ENCODE assay signal across 14 cellular contexts in genomic region chr10:103593022-103593570, GRCh38.
A peak's percentile ranks its signal among the peaks of the same experiment; 100 is the strongest.
DNase-seq lines count a peak whose midpoint lies in the region; ATAC-seq, FAIRE-seq and TF ChIP-seq lines count a peak whose summit lies in the region.
"Had no signal": no experiment of that assay in that cellular context is flagged by ENCODE, and none has a peak within 500 bp of the region (broad histone marks: within the 10 kb centered on the region; RNA-seq: fewer than 3 reads in every experiment).

No MANE protein-coding gene starts in this region.

- H3K18ac ChIP-seq in IMR-90 (ENCODE audit: low read depth, low read length) = no peak overlapping the region

- H3K4me3 ChIP-seq in IMR-90 (ENCODE audit: insufficient read depth, low read depth, low read length) (no peak overlapping the region), GM12878 (no peak overlapping the region)
- H3K4me3 ChIP-seq: HAP-1, SJCRH30 had no signal

- no peak overlapping the region for H3K14ac ChIP-seq in IMR-90 (replicated peaks; ENCODE audit: low read depth, low read length)

- H2AFZ ChIP-seq in IMR-90 (replicated peaks; ENCODE audit: low read length, poor library complexity) (peak overlapping the region; percentile 65), GM12878 (ENCODE audit: control insufficient read depth, low read depth, low read length) (no peak overlapping the region)

- peak overlapping the region; percentile 79 for H3K27ac Mint-ChIP-seq in type B pancreatic cell

- H4K8ac ChIP-seq in IMR-90 (ENCODE audit: low read depth in 2 of 2, low read length in 2 of 2) = no peak overlapping the region

- no peak overlapping the region for H3K4me3 Mint-ChIP-seq in type B pancreatic cell
- H3K4me3 Mint-ChIP-seq: CD8-positive, alpha-beta memory T cell had no signal

- H4K91ac ChIP-seq in IMR-90 (ENCODE audit: insufficient read depth, low read depth, low read length) = no peak overlapping the region

- TF ChIP-seq POLR2A in IMR-90 (IDR thresholded peaks at IDR 0.05; ENCODE audit: low read depth, low read length) = no peak
- no peak for TF ChIP-seq POLR2A in GM12878 (IDR thresholded peaks at IDR 0.05; ENCODE audit: low read depth, low read length)

- H3K27ac ChIP-seq in IMR-90 (ENCODE audit: insufficient read depth, low read length) = no peak overlapping the region
- H3K27ac ChIP-seq in GM12878 (ENCODE audit: control insufficient read depth, insufficient read depth) = no peak overlapping the region
- H3K27ac ChIP-seq: HL-60, SJCRH30 had no signal

- peaks cover 3% of the 10 kb centered on the region; the same call in 1 of the 2 replicates for H3K9me1 ChIP-seq in IMR-90 (ENCODE audit: insufficient read depth, low read length)

- TF ChIP-seq EP300 in GM12878 (IDR thresholded peaks at IDR 0.05; ENCODE audit: borderline replicate concordance in 1 of 2, control insufficient read depth in 1 of 2, low read depth in 2 of 2, low read length in 2 of 2) = no peak

- DNase-seq in IMR-90 = no peak
- no peak for DNase-seq in GM12878 (ENCODE audit: low read depth, low spot score)
- DNase-seq in type B pancreatic cell (ENCODE audit: extremely low spot score, unreplicated experiment) = no peak
- no peak for DNase-seq in DMS 273 treated with DMSO at 0.1 percent for 48 hours (lab: John Stamatoyannopoulos, UW)
- DNase-seq in stimulated activated CD4-positive, alpha-beta T cell treated with anti-CD3 and anti-CD28 coated beads, Interleukin-1b, Interleukin-23, amount 100 ng/mL, for 48 hours = no peak
- DNase-seq: NCI-H1105, NCI-H1694 treated with DMSO at 0.1 percent for 48 hours had no signal

- H3K9me3 ChIP-seq in IMR-90 (ENCODE audit: control insufficient read depth, insufficient read depth, low read length) = no peaks in the 10 kb centered on the region
- no peaks in the 10 kb centered on the region for H3K9me3 ChIP-seq in GM12878 (replicated peaks; ENCODE audit: control insufficient read depth, insufficient read depth, low read length)
- H3K9me3 ChIP-seq: BE2C, HAP-1, SJCRH30 had no signal

- ATAC-seq in GM18511 (IDR thresholded peaks at IDR 0.05; ENCODE audit: unreplicated experiment) (peak; percentile 14), IMR-90 (ENCODE audit: low read depth) (peak; percentile 5; the same call in 1 of the 2 replicates), GM12878 (peak; percentile 16), HG02798 (IDR thresholded peaks at IDR 0.05; ENCODE audit: poor library complexity, unreplicated experiment) (no peak)

- RAD21 ChIA-PET in GM12878 (lab: Charles Lee; ENCODE audit: unreplicated experiment) = interaction anchor here (0.6 to 1.9 kb wide), 7 partner anchors 83 to 176 kb away, joined by 3 to 10 read pairs (median 4); no protein-coding TSS in a partner anchor

- no peak overlapping the region for H2BK15ac ChIP-seq in IMR-90 (ENCODE audit: low read depth, low read length)

- H3K56ac ChIP-seq in IMR-90 (ENCODE audit: extremely low read depth, insufficient read depth, low read length) = no peak overlapping the region

- TF ChIP-seq RAD21 in IMR-90 (IDR thresholded peaks at IDR 0.05; ENCODE audit: low read length) (no peak), GM12878 (IDR thresholded peaks at IDR 0.05; ENCODE audit: insufficient read depth, low read depth, low read length) (no peak)

- WGBS in IMR-90 (ENCODE audit: extremely low coverage in 2 of 2, insufficient read length in 1 of 2), 2 experiments = 80% methylated on average over 1 of the region's 3 CpGs; no CpG with 5 or more reads in 1 of the 2 experiments
- WGBS in GM12878 (ENCODE audit: insufficient coverage, insufficient replicate concordance, low lambda C conversion rate, missing lambda C conversion rate) = 63% methylated on average over 3 of the region's 3 CpGs

- no peaks in the 10 kb centered on the region; the same call in 1 of the 2 replicates for H3K27me3 ChIP-seq in IMR-90 (ENCODE audit: control insufficient read depth, insufficient read depth, low read length)
- H3K27me3 ChIP-seq in GM12878 (replicated peaks in 1 of 2; ENCODE audit: control insufficient read depth in 2 of 2, insufficient read depth in 2 of 2, low read length in 1 of 2) = no peaks in the 10 kb centered on the region
- H3K27me3 ChIP-seq: BE2C, SJCRH30 had no signal

- BruUV-seq in IMR-90 (replicated peaks; lab: Mats Ljungman, UMichigan) (no TSS peak), GM12878 (replicated peaks; lab: Mats Ljungman, UMichigan) (no TSS peak)

- H2AK9ac ChIP-seq in IMR-90 (replicated peaks; ENCODE audit: low read depth, low read length, poor library complexity) = peak overlapping the region; percentile 73

- peaks cover 11% of the 10 kb centered on the region for H3K4me1 Mint-ChIP-seq in type B pancreatic cell (ENCODE audit: unreplicated experiment)
- H3K4me1 Mint-ChIP-seq: CD8-positive, alpha-beta memory T cell had no signal

- H3K4me2 ChIP-seq in IMR-90 (ENCODE audit: low read depth, low read length) (no peak overlapping the region), GM12878 (ENCODE audit: control insufficient read depth, insufficient read depth) (no peak overlapping the region)

- no peak overlapping the region for H2BK120ac ChIP-seq in IMR-90 (ENCODE audit: low read depth, low read length)

- H3K9ac ChIP-seq in IMR-90 (ENCODE audit: low read depth, low read length) (no peak overlapping the region), GM12878 (ENCODE audit: control insufficient read depth, insufficient read depth, low read length) (no peak overlapping the region)

- no peak overlapping the region for H2AK5ac ChIP-seq in IMR-90 (ENCODE audit: low read depth, low read length)

- SMC1A ChIA-PET in GM12878 (lab: Charles Lee; ENCODE audit: uncharacterized antibody, unreplicated experiment) = interaction anchor here (0.7 to 1.6 kb wide), 5 partner anchors 93 to 177 kb away, joined by 3 to 5 read pairs (median 4); no protein-coding TSS in a partner anchor

- no peak overlapping the region for H4K5ac ChIP-seq in IMR-90 (ENCODE audit: low read depth, low read length)

- H3K36me3 ChIP-seq in IMR-90 (ENCODE audit: control insufficient read depth, insufficient read depth, low read length) (0 out of 2 replicates have a peak, but pooled peaks cover 2% of the 10 kb centered on the region), GM12878 (ENCODE audit: control insufficient read depth in 2 of 2, insufficient read depth in 2 of 2, low read length in 1 of 2) (no peaks in the 10 kb centered on the region; a peak in 1 of 4 replicates)
- H3K36me3 ChIP-seq: BE2C, HAP-1, SJCRH30 had no signal

- dilution Hi-C loops in IMR-90 (cut with HindIII; ENCODE audit: low sequenced_read_pairs, unreplicated experiment) = no loop called here

- no peaks in the 10 kb centered on the region for H3K27me3 Mint-ChIP-seq in type B pancreatic cell
- H3K27me3 Mint-ChIP-seq: CD8-positive, alpha-beta memory T cell had no signal

- POLR2A ChIA-PET in IMR-90 (lab: Charles Lee; ENCODE audit: unreplicated experiment) (no interaction called here), GM12878 (lab: Charles Lee) (no interaction called here)

- TF ChIP-seq CTCF in IMR-90 (conservative IDR thresholded peaks at IDR 0.05; ENCODE audit: low read depth, low read length) (no peak), GM12878 (IDR thresholded peaks at IDR 0.05 in 2 of 3, conservative IDR thresholded peaks at IDR 0.05 in 1 of 3; ENCODE audit: control insufficient read depth in 2 of 3, extremely low read depth in 1 of 3, insufficient read depth in 1 of 3, low read depth in 3 of 3, low read length in 3 of 3) (no peak), type B pancreatic cell (conservative IDR thresholded peaks at IDR 0.05) (peak; percentile 24)

- peaks cover 21% of the 10 kb centered on the region for H4K20me1 ChIP-seq in IMR-90 (ENCODE audit: insufficient read depth, low read length)
- no peaks in the 10 kb centered on the region for H4K20me1 ChIP-seq in GM12878 (ENCODE audit: control insufficient read depth, insufficient read depth)

- FAIRE-seq in GM12878 (lab: Jason Lieb, UNC) = no peak

- no peaks in the 10 kb centered on the region for H3K36me3 Mint-ChIP-seq in type B pancreatic cell
- H3K36me3 Mint-ChIP-seq: CD8-positive, alpha-beta memory T cell had no signal

- intact Hi-C loops in IMR-90 (cut with micrococcal nuclease) = loop anchor here (5.0 kb wide), 1 partner anchor 176 kb away; no protein-coding TSS in a partner anchor
- intact Hi-C loops in GM12878 (cut with micrococcal nuclease; ENCODE audit: unreplicated experiment) = loop anchor here (5.0 to 10.0 kb wide), 2 partner anchors 91 to 178 kb away; no protein-coding TSS in a partner anchor

- H3K9me3 Mint-ChIP-seq in type B pancreatic cell = no peaks in the 10 kb centered on the region
- H3K9me3 Mint-ChIP-seq: CD8-positive, alpha-beta memory T cell had no signal

- no peak overlapping the region for H2BK20ac ChIP-seq in IMR-90 (ENCODE audit: low read depth, low read length)

- CTCF ChIA-PET in IMR-90 (lab: Yijun Ruan, JAX) (interaction anchor here (1.3 to 1.6 kb wide), 2 partner anchors 93 to 103 kb away, joined by 4 to 7 read pairs; no protein-coding TSS in a partner anchor), GM12878 (lab: Yijun Ruan, JAX) (interaction anchor here (0.6 to 1.9 kb wide), 26 partner anchors 11 to 277 kb away, joined by 3 to 13 read pairs (median 4); partner anchors contain the start of gene NEURL1)

- H3K4me1 ChIP-seq in IMR-90 (ENCODE audit: control insufficient read depth, insufficient read depth, low read length) (no peaks in the 10 kb centered on the region; the same call in 1 of the 2 replicates), GM12878 (ENCODE audit: control insufficient read depth, insufficient read depth, low read length) (no peaks in the 10 kb centered on the region)
- H3K4me1 ChIP-seq: BE2C, HAP-1, SJCRH30 had no signal

- no peak overlapping the region for H3K23ac ChIP-seq in IMR-90 (ENCODE audit: low read depth, low read length)

- in situ Hi-C loops in IMR-90 (cut with MboI; ENCODE audit: low sequenced_read_pairs) (loop anchor here (10.0 kb wide), 1 partner anchor 262 kb away; the partner anchor contains the start of gene SH3PXD2A), GM12878 (cut with MboI) (no loop called here)

- no peaks in the 10 kb centered on the region for H3K79me2 ChIP-seq in GM12878 (ENCODE audit: control insufficient read depth, insufficient read depth, low read length)

- H2BK5ac ChIP-seq in IMR-90 (ENCODE audit: low read depth, low read length, poor library complexity, severe bottlenecking) = no peak overlapping the region

- 0 out of 4 replicates have a peak, but pooled peaks cover 0 to 4% of the 10 kb centered on the region in 2 experiments for H3K79me1 ChIP-seq in IMR-90 (ENCODE audit: low read depth in 1 of 2, low read length in 2 of 2)

- no peak overlapping the region for H3K4ac ChIP-seq in IMR-90 (ENCODE audit: low read depth, low read length)

TF ChIP-seq in IMR-90, 13 proteins besides CTCF, POLR2A, EP300 and RAD21:
- TF ChIP-seq BHLHE40 (IDR thresholded peaks at IDR 0.05; ENCODE audit: low read depth, low read length) = no peak

TF ChIP-seq in GM12878, 131 proteins besides CTCF, POLR2A, EP300 and RAD21 (continues in another document):
- TF ChIP-seq EED (IDR thresholded peaks at IDR 0.05; ENCODE audit: low read depth) (no peak), SPI1 (IDR thresholded peaks at IDR 0.05; ENCODE audit: borderline replicate concordance, insufficient read depth, low read depth, low read length) (no peak), NR2C1 (IDR thresholded peaks at IDR 0.05) (no peak)
